In genomic region chr15:41838400-41838897, GRCh38 we compare ENCODE assay signal across 16 cellular contexts. TPM values are rescaled to one million over a fixed set of nuclear protein-coding genes. Genes with fewer than 3 reads are reported as not detected.
DNase-seq lines count a peak whose midpoint lies in the region; ATAC-seq and TF ChIP-seq lines count a peak whose summit lies in the region.
"Had no signal": no experiment of that assay in that cellular context is flagged by ENCODE, and none has a peak within 500 bp of the region (broad histone marks: within the 10 kb centered on the region; RNA-seq: fewer than 3 reads in every experiment).

Gene PLA2G4B, plus strand, starts transcription at chr15:41838847. Its CDS starts 67 bp downstream, at chr15:41838914.

- no peak for TF ChIP-seq CTCF in RWPE1 (conservative IDR thresholded peaks at IDR 0.05; ENCODE audit: low read depth)
- TF ChIP-seq CTCF in thyroid gland (IDR thresholded peaks at IDR 0.05) = no peak

- H3K9me3 ChIP-seq in thyroid gland = no peaks in the 10 kb centered on the region
- H3K9me3 ChIP-seq: thoracic aorta had no signal

- peaks cover 12% of the 10 kb centered on the region for H3K4me1 Mint-ChIP-seq in activated T-cell treated with anti-CD3 and anti-CD28 coated beads, Interleukin-2, amount 50 U/mL, for 24 hours (ENCODE audit: low read depth)

- no peak within 1 kb of the TSS for H3K4me3 ChIP-seq in thyroid gland (replicated peaks in 1 of 3)
- H3K4me3 ChIP-seq: thoracic aorta had no signal

- H3K27ac ChIP-seq in RWPE1 (peak within 1 kb of the TSS; percentile 93), thyroid gland (peak within 1 kb of the TSS; percentile 54 to 67 (median 55))
- H3K27ac ChIP-seq: HL-60, thoracic aorta had no signal

- peaks cover 0 to 7% of the 10 kb centered on the region in 2 donors for H3K36me3 ChIP-seq in thyroid gland

- intact Hi-C loops in thyroid gland (cut with DNase I) = no loop called here

- H3K4me1 ChIP-seq in thyroid gland = peaks cover 14 to 17% of the 10 kb centered on the region in 2 donors

- no peaks in the 10 kb centered on the region for H3K9me3 Mint-ChIP-seq in activated T-cell treated with anti-CD3 and anti-CD28 coated beads, Interleukin-2, amount 50 U/mL, for 24 hours
- H3K9me3 Mint-ChIP-seq: activated naive CD4-positive, alpha-beta T cell treated with anti-CD3 and anti-CD28 coated beads for 36 hours had no signal

- DNase-seq in activated T-cell treated with anti-CD3 and anti-CD28 coated beads, Interleukin-2, amount 50 U/mL, for 24 hours = no peak
- no peak for DNase-seq in activated T-cell treated with anti-CD3 and anti-CD28 coated beads, Interleukin-2, amount 50 U/mL, for 1 hour
- DNase-seq in RWPE1 (ENCODE audit: low spot score) (peak; percentile 61), left kidney (ENCODE audit: low read depth, low spot score) (peak; percentile 13), thyroid gland (peak; percentile 93 to 95), erythroblast (lab: John Stamatoyannopoulos, UW) (no peak)
- DNase-seq: activated CD4-positive, alpha-beta T cell treated with anti-CD3 and anti-CD28 coated beads for 48 hours; activated naive CD4-positive, alpha-beta T cell treated with anti-CD3 and anti-CD28 coated beads for 36 hours; AML-193; NCI-H1436 treated with DMSO at 0.1 percent for 48 hours; RPMI8226; stimulated activated CD4-positive, alpha-beta T cell treated with anti-CD3 and anti-CD28 coated beads, Interleukin-4, amount 100 ng/mL, for 4 hours had no signal

- 16 to 66% methylated on average over 3 to 4 of the region's 6 CpGs for WGBS in thyroid gland, 2 donors

- no peaks in the 10 kb centered on the region for H3K27me3 ChIP-seq in thyroid gland

- POLR2A ChIA-PET in RWPE1 (lab: Yijun Ruan, JAX; ENCODE audit: low non-redundant PET) = interaction anchor here (1.3 to 2.2 kb wide), 2 partner anchors 13 to 134 kb away, joined by 3 to 5 read pairs; partner anchors contain the start of gene EHD4

- CTCF ChIA-PET in RWPE1 (lab: Yijun Ruan, JAX) = interaction anchor here (0.5 kb wide), 1 partner anchor 152 kb away, joined by 4 read pairs; no protein-coding TSS in a partner anchor

- TF ChIP-seq POLR2A in thyroid gland (IDR thresholded peaks at IDR 0.05) = no peak
- no peak for TF ChIP-seq POLR2A in erythroblast (IDR thresholded peaks at IDR 0.05; ENCODE audit: low read length)

- peaks cover 25% of the 10 kb centered on the region for H3K36me3 Mint-ChIP-seq in activated T-cell treated with anti-CD3 and anti-CD28 coated beads, Interleukin-2, amount 50 U/mL, for 24 hours (ENCODE audit: low read depth)

- no peaks in the 10 kb centered on the region for H3K27me3 Mint-ChIP-seq in activated T-cell treated with anti-CD3 and anti-CD28 coated beads, Interleukin-2, amount 50 U/mL, for 24 hours

- H3K27ac Mint-ChIP-seq in activated T-cell treated with anti-CD3 and anti-CD28 coated beads, Interleukin-2, amount 50 U/mL, for 24 hours = peak within 1 kb of the TSS; percentile 22
- H3K27ac Mint-ChIP-seq: activated naive CD4-positive, alpha-beta T cell treated with anti-CD3 and anti-CD28 coated beads for 36 hours had no signal

- no peak within 1 kb of the TSS for H3K4me3 Mint-ChIP-seq in activated T-cell treated with anti-CD3 and anti-CD28 coated beads, Interleukin-2, amount 50 U/mL, for 24 hours
- H3K4me3 Mint-ChIP-seq: activated naive CD4-positive, alpha-beta T cell treated with anti-CD3 and anti-CD28 coated beads for 36 hours had no signal

- ATAC-seq in HG02981 (IDR thresholded peaks at IDR 0.05; ENCODE audit: unreplicated experiment) (no peak), HG03571 (IDR thresholded peaks at IDR 0.05; ENCODE audit: unreplicated experiment) (no peak)

RNA-seq across cellular contexts. Expression of gene PLA2G4B, which starts in this region (rescaled TPM):
- 10 to 100 TPM in 1 of 4 donors, 1 to 10 TPM in 3; 6.2 to 13.0 (median 8.6) TPM for total RNA-seq in thyroid gland

Comparison
In these comparisons a context has a peak if more than half of its experiments do, and no peak if none do; other contexts are left out.
1. DNase-seq: peak in RWPE1 (single experiment), left kidney (single experiment) and thyroid gland (2 of 2); none in activated T-cell treated with anti-CD3 and anti-CD28 coated beads, Interleukin-2, amount 50 U/mL, for 24 hours (single experiment), activated T-cell treated with anti-CD3 and anti-CD28 coated beads, Interleukin-2, amount 50 U/mL, for 1 hour (single experiment) and erythroblast (0 of 2).